Comparison of ENCODE assay signal across 15 cellular contexts in the genomic region with DNA sequence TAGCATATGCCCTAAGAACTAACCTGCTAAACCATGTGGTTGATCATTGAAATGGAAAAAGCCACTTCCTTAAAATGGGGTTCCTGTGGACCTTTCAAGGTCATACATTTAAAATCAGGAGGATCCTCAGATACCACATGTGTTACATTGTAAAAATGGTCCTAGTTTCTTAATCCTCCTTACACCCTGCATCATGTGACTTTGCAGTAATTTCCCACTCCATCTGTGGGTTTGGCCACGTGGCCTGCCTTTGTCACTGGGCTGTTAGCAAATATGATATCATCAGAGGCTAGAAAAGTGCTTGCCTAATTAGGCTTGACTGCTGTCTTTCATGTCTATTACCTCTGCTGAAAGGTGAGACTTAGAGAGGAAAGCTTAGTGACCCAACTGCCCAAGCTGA.
DNase-seq lines count a peak whose midpoint lies in the region; ATAC-seq and TF ChIP-seq lines count a peak whose summit lies in the region.
"Had no signal": no experiment of that assay in that cellular context is flagged by ENCODE, and none has a peak within 500 bp of the region (broad histone marks: within the 10 kb centered on the region; RNA-seq: fewer than 3 reads in every experiment).

No MANE protein-coding gene starts in this region.

- H3K27me3 Mint-ChIP-seq in natural killer cell (ENCODE audit: low read depth in 2 of 2), result peaks cover 0 to 2% of the 10 kb centered on the region in 2 donors

- H3K4me3 Mint-ChIP-seq in natural killer cell, result no peak overlapping the region
- H3K4me3 Mint-ChIP-seq: B cell; CD8-positive, alpha-beta T cell; HFFc6 had no signal

- peak overlapping the region in 1 of 2 donors; percentile 51 for H3K27ac Mint-ChIP-seq in natural killer cell
- H3K27ac Mint-ChIP-seq: B cell; CD8-positive, alpha-beta T cell; HFFc6 had no signal

- intact Hi-C loops in natural killer cell (cut with micrococcal nuclease), result no loop called here

- ATAC-seq in GM18861 (IDR thresholded peaks at IDR 0.05; ENCODE audit: unreplicated experiment) (peak; percentile 39), natural killer cell (peak; percentile 52 to 90 (median 78)), SK-N-SH treated with all-trans-retinoic acid at 6 μM for 48 hours (no peak), GM18858 (IDR thresholded peaks at IDR 0.05; ENCODE audit: unreplicated experiment) (no peak)
- ATAC-seq: CD8-positive, alpha-beta T cell had no signal

- no peak for TF ChIP-seq CTCF in natural killer cell (IDR thresholded peaks at IDR 0.05)

- H3K4me1 Mint-ChIP-seq in natural killer cell, result peaks cover 26 to 29% of the 10 kb centered on the region in 2 donors
- H3K4me1 Mint-ChIP-seq: B cell had no signal

- DNase-seq in CD1c-positive myeloid dendritic cell (ENCODE audit: extremely low spot score) (peak; percentile 63), OCI-M1 (lab: John Stamatoyannopoulos, UW) (peak; percentile 12), natural killer cell (no peak), globus pallidus (ENCODE audit: low spot score) (no peak)
- DNase-seq: C1 segment of cervical spinal cord; Caco-2; CD8-positive, alpha-beta T cell; DMS53; HCEC 1CT; HFFc6; KBM-7 had no signal

- H3K9me3 Mint-ChIP-seq in natural killer cell, result no peaks in the 10 kb centered on the region
- H3K9me3 Mint-ChIP-seq: CD8-positive, alpha-beta T cell had no signal

- no peaks in the 10 kb centered on the region for H3K36me3 Mint-ChIP-seq in natural killer cell
- H3K36me3 Mint-ChIP-seq: CD8-positive, alpha-beta T cell had no signal

TF ChIP-seq in SK-N-SH treated with all-trans-retinoic acid at 6 μM for 48 hours, 23 proteins besides CTCF, POLR2A, EP300 and RAD21:
- TF ChIP-seq ISL1 (CRISPR knock-in tag; IDR thresholded peaks at IDR 0.05) (no peak), OSR1 (CRISPR knock-in tag; IDR thresholded peaks at IDR 0.05) (no peak), GLIS3 (CRISPR knock-in tag; IDR thresholded peaks at IDR 0.05) (no peak), PATZ1 (CRISPR knock-in tag; IDR thresholded peaks at IDR 0.05; ENCODE audit: borderline replicate concordance) (no peak), ZFP3 (CRISPR knock-in tag; IDR thresholded peaks at IDR 0.05) (no peak), TCF4 (CRISPR knock-in tag; IDR thresholded peaks at IDR 0.05; ENCODE audit: borderline replicate concordance) (no peak), TOX (CRISPR knock-in tag; IDR thresholded peaks at IDR 0.05; ENCODE audit: borderline replicate concordance) (no peak), BACH2 (CRISPR knock-in tag; IDR thresholded peaks at IDR 0.05; ENCODE audit: borderline replicate concordance) (no peak), SNAI2 (CRISPR knock-in tag; IDR thresholded peaks at IDR 0.05) (no peak), CSDC2 (CRISPR knock-in tag; IDR thresholded peaks at IDR 0.05) (no peak), ZNF70 (CRISPR knock-in tag; IDR thresholded peaks at IDR 0.05) (no peak), ESRRG (CRISPR knock-in tag; IDR thresholded peaks at IDR 0.05) (no peak), TSHZ2 (CRISPR knock-in tag; IDR thresholded peaks at IDR 0.05) (no peak), CREB5 (CRISPR knock-in tag; IDR thresholded peaks at IDR 0.05; ENCODE audit: low read depth) (no peak)

Comparison
In these comparisons a context has a peak if more than half of its experiments do, and no peak if none do; other contexts are left out.
1. DNase-seq: peak in CD1c-positive myeloid dendritic cell (single experiment) and OCI-M1 (single experiment); none in natural killer cell (single experiment) and globus pallidus (single experiment).
2. ATAC-seq: peak in GM18861 (single experiment) and natural killer cell (3 of 3); none in SK-N-SH treated with all-trans-retinoic acid at 6 μM for 48 hours (single experiment) and GM18858 (single experiment).